In the genomic region with DNA sequence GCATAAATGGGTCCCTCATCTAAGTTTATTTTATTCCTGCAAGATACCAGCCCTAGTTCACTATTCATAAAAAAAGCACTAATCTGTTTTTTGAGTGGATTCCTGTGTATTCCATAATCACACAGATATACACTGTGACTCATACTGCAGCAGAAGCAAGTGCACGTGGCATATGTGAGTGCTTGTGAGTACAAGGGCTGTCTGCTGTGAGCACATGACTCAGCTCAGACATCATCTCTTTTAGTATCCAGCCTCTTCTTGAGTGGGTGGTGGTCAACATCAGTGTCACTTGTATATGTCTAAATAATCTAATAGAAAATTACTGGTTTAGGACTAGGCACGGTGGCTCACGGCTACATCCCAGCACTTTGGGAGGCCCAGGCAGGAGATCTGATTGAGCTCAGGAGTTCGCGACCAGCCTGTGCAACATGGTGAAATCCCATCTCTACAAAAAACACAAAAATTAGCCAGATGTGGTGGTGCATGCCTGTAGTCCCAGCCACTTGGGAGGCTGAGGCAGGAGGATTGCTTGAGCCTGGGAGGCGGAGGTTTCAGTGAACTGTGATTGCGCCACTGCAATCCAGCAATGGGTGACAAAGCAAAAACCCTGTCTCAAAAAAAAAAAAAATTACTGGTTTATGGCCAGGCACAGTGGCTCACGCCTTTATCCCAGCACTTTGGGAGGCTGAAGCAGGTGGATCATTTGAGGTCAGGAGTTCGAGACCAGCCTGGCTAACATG, we compare ENCODE assay signal across 10 cellular contexts. TPM values are rescaled to one million over a fixed set of nuclear protein-coding genes. Genes with fewer than 3 reads are reported as not detected.
A peak's percentile ranks its signal among the peaks of the same experiment; 100 is the strongest.
DNase-seq lines count a peak whose midpoint lies in the region; ATAC-seq and TF ChIP-seq lines count a peak whose summit lies in the region.
"Had no signal": no experiment of that assay in that cellular context is flagged by ENCODE, and none has a peak within 500 bp of the region (broad histone marks: within the 10 kb centered on the region; RNA-seq: fewer than 3 reads in every experiment).

No MANE protein-coding gene starts in this region.

- 0 out of 2 replicates have a peak, but pooled peaks cover 3% of the 10 kb centered on the region for H3K36me3 ChIP-seq in SJCRH30

- H3K27ac ChIP-seq in SJCRH30 = peak overlapping the region; percentile 46

- H3K4me3 ChIP-seq in SJCRH30 = no peak overlapping the region
- H3K4me3 ChIP-seq in fibroblast of mammary gland (ENCODE audit: control insufficient read depth, low read depth, low read length) = no peak overlapping the region

- no peak for TF ChIP-seq CTCF in fibroblast of mammary gland (conservative IDR thresholded peaks at IDR 0.05; ENCODE audit: control insufficient read depth, insufficient read depth, low read depth, low read length)

- H3K27me3 ChIP-seq in SJCRH30 = no peaks in the 10 kb centered on the region

- peaks cover 8% of the 10 kb centered on the region for H3K4me1 ChIP-seq in SJCRH30

- no peaks in the 10 kb centered on the region for H3K9me3 ChIP-seq in SJCRH30 (replicated peaks)

- peak; percentile 95 for DNase-seq in ELR (ENCODE audit: low read depth)
- DNase-seq in SJCRH30 = peak in 1 of 2 experiments; percentile 11
- DNase-seq in fibroblast of mammary gland (ENCODE audit: low read depth) = peak; percentile 98
- peak; percentile 78 for DNase-seq in renal cortical epithelial cell (ENCODE audit: low read depth)
- DNase-seq in NCI-H69 (lab: John Stamatoyannopoulos, UW) = no peak
- DNase-seq in OCI-M2 (lab: John Stamatoyannopoulos, UW; ENCODE audit: unreplicated experiment) = no peak
- DNase-seq in mucosa of gallbladder (ENCODE audit: low spot score) = no peak
- DNase-seq: activated gamma-delta T cell treated with Interleukin-2 at 50 U/mL for 16 hours, NCI-H2107 had no signal

- ATAC-seq in GM19324 (IDR thresholded peaks at IDR 0.05; ENCODE audit: low FRiP score, unreplicated experiment) = no peak

RNA-seq across cellular contexts. Expression of gene NIPA2, which starts 49.8 kb away (rescaled TPM):
- total RNA-seq in SJCRH30 (2014; rRNA removed; shearing (Covaris generic)) = 108 and 110 TPM in 2 replicates
- 78.0 and 85.1 TPM in 2 replicates for total RNA-seq in renal cortical epithelial cell
- 52.6 TPM for total RNA-seq in mucosa of gallbladder

Comparison
In these comparisons a context has a peak if more than half of its experiments do, and no peak if none do; other contexts are left out.
1. DNase-seq: peak in ELR (single experiment), fibroblast of mammary gland (single experiment) and renal cortical epithelial cell (single experiment); none in NCI-H69 (single experiment), OCI-M2 (single experiment) and mucosa of gallbladder (single experiment).